10 cellular contexts compared by ENCODE assay signal in genomic region chr13:30792257-30793000, GRCh38. TPM values are rescaled to one million over a fixed set of nuclear protein-coding genes. Genes with fewer than 3 reads are reported as not detected.
DNase-seq lines count a peak whose midpoint lies in the region; ATAC-seq and TF ChIP-seq lines count a peak whose summit lies in the region.
"Had no signal": no experiment of that assay in that cellular context is flagged by ENCODE, and none has a peak within 500 bp of the region (broad histone marks: within the 10 kb centered on the region; RNA-seq: fewer than 3 reads in every experiment).

No MANE protein-coding gene starts in this region.

- no peaks in the 10 kb centered on the region for H3K79me2 ChIP-seq in HCT116 (ENCODE audit: insufficient read depth, low read length)

- no peak overlapping the region for H2AFZ ChIP-seq in HCT116 (ENCODE audit: low read depth, low read length, poor library complexity, severe bottlenecking)

- H3K9me2 ChIP-seq in HCT116 (ENCODE audit: insufficient read depth) = no peaks in the 10 kb centered on the region

- H3K9me3 Mint-ChIP-seq in activated naive CD4-positive, alpha-beta T cell treated with anti-CD3 and anti-CD28 coated beads, Interleukin-2, amount 10 ng/mL, durations not matched to agents 7 days and 5 days = no peaks in the 10 kb centered on the region
- H3K9me3 Mint-ChIP-seq: IgD-negative memory B cell, memory B cell had no signal

- no TSS peak for BruUV-seq in HCT116 (replicated peaks; lab: Mats Ljungman, UMichigan)

- peak overlapping the region; percentile 62 for H3K4me2 ChIP-seq in HCT116 (ENCODE audit: low read length)

- H3K27ac ChIP-seq in HCT116 (ENCODE audit: low read depth, low read length) (peak overlapping the region; percentile 0; the same call in 1 of the 2 replicates), WERI-Rb-1 (no peak overlapping the region), cardiac muscle cell (no peak overlapping the region), psoas muscle (no peak overlapping the region)

- peaks cover 25 to 33% of the 10 kb centered on the region in 2 experiments for H3K4me1 ChIP-seq in HCT116 (ENCODE audit: control insufficient read depth in 1 of 2, insufficient read depth in 2 of 2, low read length in 2 of 2)
- no peaks in the 10 kb centered on the region for H3K4me1 ChIP-seq in cardiac muscle cell (ENCODE audit: low read depth)
- peaks cover 10% of the 10 kb centered on the region for H3K4me1 ChIP-seq in psoas muscle

- RAD21 ChIA-PET in HCT116 (lab: Charles Lee; ENCODE audit: low non-redundant PET in 1 of 2, low total read pairs in 2 of 2, uncharacterized antibody in 2 of 2, unreplicated experiment in 2 of 2) = no interaction called here

- H3K9me3 ChIP-seq in HCT116 (ENCODE audit: control insufficient read depth in 1 of 2, insufficient read depth in 1 of 2, low read depth in 1 of 2, low read length in 2 of 2) = no peaks in the 10 kb centered on the region
- H3K9me3 ChIP-seq in WERI-Rb-1 (ENCODE audit: severe bottlenecking) = no peaks in the 10 kb centered on the region
- H3K9me3 ChIP-seq in cardiac muscle cell (ENCODE audit: low read depth) = no peaks in the 10 kb centered on the region
- no peaks in the 10 kb centered on the region for H3K9me3 ChIP-seq in psoas muscle

- DNase-seq in HCT116 (ENCODE audit: low read depth, low spot score) = peak; percentile 47
- DNase-seq in WERI-Rb-1 = peak; percentile 23
- DNase-seq in cardiac muscle cell (ENCODE audit: low read depth in 1 of 2, low spot score in 1 of 2) = peak in 1 of 2 donors; percentile 96
- peak; percentile 83 to 88 for DNase-seq in psoas muscle
- no peak for DNase-seq in activated naive CD4-positive, alpha-beta T cell treated with anti-CD3 and anti-CD28 coated beads, Interleukin-2, amount 10 ng/mL, durations not matched to agents 7 days and 5 days
- DNase-seq in NCI-H2029 treated with DMSO at 0.1 percent for 48 hours (lab: John Stamatoyannopoulos, UW) = no peak
- no peak for DNase-seq in T-helper 1 cell
- DNase-seq in GM13977 (ENCODE audit: low spot score) = no peak

- peaks cover 27% of the 10 kb centered on the region for H3K4me1 Mint-ChIP-seq in activated naive CD4-positive, alpha-beta T cell treated with anti-CD3 and anti-CD28 coated beads, Interleukin-2, amount 10 ng/mL, durations not matched to agents 7 days and 5 days

- WGBS in psoas muscle, 3 donors = 19 to 32% (median 21%) methylated on average over 12 of the region's 12 CpGs

- no peaks in the 10 kb centered on the region for H3K36me3 Mint-ChIP-seq in activated naive CD4-positive, alpha-beta T cell treated with anti-CD3 and anti-CD28 coated beads, Interleukin-2, amount 10 ng/mL, durations not matched to agents 7 days and 5 days

- H3K27me3 ChIP-seq in HCT116 (ENCODE audit: insufficient read depth, low read length) = no peaks in the 10 kb centered on the region; the same call in 1 of the 2 replicates
- H3K27me3 ChIP-seq in WERI-Rb-1 (ENCODE audit: insufficient read depth, low read depth, severe bottlenecking) = no peaks in the 10 kb centered on the region
- no peaks in the 10 kb centered on the region for H3K27me3 ChIP-seq in cardiac muscle cell
- no peaks in the 10 kb centered on the region for H3K27me3 ChIP-seq in psoas muscle (ENCODE audit: insufficient read depth in 3 of 3, low read length in 2 of 3)

- in situ Hi-C loops in GM13977 (cut with MboI; ENCODE audit: low pct_unique_long_range_greater_than_20kb, low sequenced_read_pairs, unreplicated experiment) = no loop called here

- H3K27ac Mint-ChIP-seq in activated naive CD4-positive, alpha-beta T cell treated with anti-CD3 and anti-CD28 coated beads, Interleukin-2, amount 10 ng/mL, durations not matched to agents 7 days and 5 days = no peak overlapping the region
- H3K27ac Mint-ChIP-seq: IgD-negative memory B cell, memory B cell had no signal

- no peak for TF ChIP-seq POLR2A in HCT116 (IDR thresholded peaks at IDR 0.05; ENCODE audit: borderline replicate concordance, extremely low read depth, insufficient read depth, insufficient read length)

- CTCF ChIA-PET in HCT116 (lab: Charles Lee) = interaction anchor here (1.0 to 2.3 kb wide), 3 partner anchors 13 to 117 kb away, joined by 3 to 12 read pairs (median 5); no protein-coding TSS in a partner anchor
- CTCF ChIA-PET in activated naive CD4-positive, alpha-beta T cell treated with anti-CD3 and anti-CD28 coated beads, Interleukin-2, amount 10 ng/mL, durations not matched to agents 7 days and 5 days (lab: Charles Lee) = interaction anchor here (0.5 to 1.3 kb wide), 2 partner anchors 60 to 1068 kb away, joined by 3 read pairs; no protein-coding TSS in a partner anchor

- H3K4me3 Mint-ChIP-seq in activated naive CD4-positive, alpha-beta T cell treated with anti-CD3 and anti-CD28 coated beads, Interleukin-2, amount 10 ng/mL, durations not matched to agents 7 days and 5 days = no peak overlapping the region
- H3K4me3 Mint-ChIP-seq: IgD-negative memory B cell, memory B cell had no signal

- ATAC-seq in HCT116 = peak; percentile 91
- peak; percentile 88 to 91 (median 90) for ATAC-seq in psoas muscle

- intact Hi-C loops in HCT116 (cut with micrococcal nuclease) (no loop called here), psoas muscle (cut with DNase I) (loop anchor here in 1 of 2 donors (10.0 kb wide), 1 partner anchor 538 kb away; no protein-coding TSS in a partner anchor)

- TF ChIP-seq CTCF in HCT116 (IDR thresholded peaks at IDR 0.05 in 2 of 3, conservative IDR thresholded peaks at IDR 0.05 in 1 of 3; ENCODE audit: borderline replicate concordance in 1 of 3, insufficient read depth in 1 of 3, low read depth in 2 of 3, low read length in 2 of 3) (peak in 1 of 3 experiments; percentile 26; a peak in 2 of 6 replicates), WERI-Rb-1 (IDR thresholded peaks at IDR 0.05; ENCODE audit: low read depth, low read length) (no peak), cardiac muscle cell (IDR thresholded peaks at IDR 0.05; ENCODE audit: low read depth, low read length) (peak; percentile 69), psoas muscle (IDR thresholded peaks at IDR 0.05) (peak; percentile 26), GM13977 (IDR thresholded peaks at IDR 0.05; ENCODE audit: extremely low read depth, insufficient read depth, missing control alignments) (no peak)

- H3K36me3 ChIP-seq in HCT116 (ENCODE audit: control insufficient read depth in 1 of 2, insufficient read depth in 2 of 2, low read length in 2 of 2) = no peaks in the 10 kb centered on the region
- H3K36me3 ChIP-seq in WERI-Rb-1 = no peaks in the 10 kb centered on the region
- no peaks in the 10 kb centered on the region for H3K36me3 ChIP-seq in cardiac muscle cell
- no peaks in the 10 kb centered on the region for H3K36me3 ChIP-seq in psoas muscle (ENCODE audit: insufficient read depth in 1 of 2, low read depth in 1 of 2)

- H3K9ac ChIP-seq in HCT116 (ENCODE audit: low read length) = no peak overlapping the region

- peak; percentile 28; the same call in 1 of the 2 replicates for TF ChIP-seq RAD21 in HCT116 (IDR thresholded peaks at IDR 0.05; ENCODE audit: low read depth)

- no peaks in the 10 kb centered on the region for H4K20me1 ChIP-seq in HCT116 (ENCODE audit: insufficient read depth)

- peaks cover 10% of the 10 kb centered on the region for H3K27me3 Mint-ChIP-seq in activated naive CD4-positive, alpha-beta T cell treated with anti-CD3 and anti-CD28 coated beads, Interleukin-2, amount 10 ng/mL, durations not matched to agents 7 days and 5 days
- H3K27me3 Mint-ChIP-seq: IgD-negative memory B cell, memory B cell had no signal

- POLR2A ChIA-PET in HCT116 (lab: Charles Lee) = no interaction called here

- H3K4me3 ChIP-seq in HCT116 (replicated peaks in 1 of 2; ENCODE audit: low read depth in 1 of 2, low read length in 2 of 2) (no peak overlapping the region), WERI-Rb-1 (ENCODE audit: low read depth, low read length) (no peak overlapping the region), cardiac muscle cell (no peak overlapping the region), psoas muscle (no peak overlapping the region)

TF ChIP-seq in HCT116, 20 proteins besides CTCF, POLR2A, EP300 and RAD21:
- TF ChIP-seq ZBTB33 (IDR thresholded peaks at IDR 0.05; ENCODE audit: extremely low read depth, insufficient replicate concordance, low read length) (peak; percentile 20), SP1 (IDR thresholded peaks at IDR 0.05; ENCODE audit: low read depth) (peak; percentile 57), JUND (IDR thresholded peaks at IDR 0.05) (peak; percentile 47), FOSL1 (IDR thresholded peaks at IDR 0.05; ENCODE audit: low read depth) (peak; percentile 46; the same call in 1 of the 2 replicates), POLR2AphosphoS5 (IDR thresholded peaks at IDR 0.05; ENCODE audit: low read depth, low read length) (no peak), CBX3 (IDR thresholded peaks at IDR 0.05; ENCODE audit: low read depth) (0 out of 2 replicates have a peak, but pooled peaks have one; percentile 52), EZH2 (IDR thresholded peaks at IDR 0.05) (no peak)

RNA-seq across cellular contexts. Expression of gene ALOX5AP, which starts 57.1 kb away (rescaled TPM):
- not detected for total RNA-seq in HCT116 (2021; ENCODE audit: unreplicated experiment)
- 0.16 TPM in 1 of 2 replicates, not detected in the other for polyA plus RNA-seq in HCT116 (2012)
- total RNA-seq in cardiac muscle cell = not detected in 2 replicates
- polyA plus RNA-seq in cardiac muscle cell = 0.66 TPM in 1 of 2 replicates, not detected in the other
- total RNA-seq in psoas muscle = 1 to 10 TPM; 3.8 to 5.7 (median 5.3) TPM
- 10 to 100 TPM in 1 of 3 donors, 1 to 10 TPM in 2; 2.5 to 12.2 (median 3.2) TPM for polyA plus RNA-seq in psoas muscle

Comparison
In these comparisons a context has a peak if more than half of its experiments do, and no peak if none do; other contexts are left out.
1. DNase-seq: peak in HCT116 (single experiment), WERI-Rb-1 (single experiment) and psoas muscle (2 of 2); none in activated naive CD4-positive, alpha-beta T cell treated with anti-CD3 and anti-CD28 coated beads, Interleukin-2, amount 10 ng/mL, durations not matched to agents 7 days and 5 days (single experiment), NCI-H2029 treated with DMSO at 0.1 percent for 48 hours (single experiment), T-helper 1 cell (0 of 5) and GM13977 (single experiment).
2. CTCF ChIP-seq: peak in cardiac muscle cell (single experiment) and psoas muscle (single experiment); none in WERI-Rb-1 (single experiment) and GM13977 (single experiment).